1 cellular context compared by ENCODE assay signal in the genomic region with DNA sequence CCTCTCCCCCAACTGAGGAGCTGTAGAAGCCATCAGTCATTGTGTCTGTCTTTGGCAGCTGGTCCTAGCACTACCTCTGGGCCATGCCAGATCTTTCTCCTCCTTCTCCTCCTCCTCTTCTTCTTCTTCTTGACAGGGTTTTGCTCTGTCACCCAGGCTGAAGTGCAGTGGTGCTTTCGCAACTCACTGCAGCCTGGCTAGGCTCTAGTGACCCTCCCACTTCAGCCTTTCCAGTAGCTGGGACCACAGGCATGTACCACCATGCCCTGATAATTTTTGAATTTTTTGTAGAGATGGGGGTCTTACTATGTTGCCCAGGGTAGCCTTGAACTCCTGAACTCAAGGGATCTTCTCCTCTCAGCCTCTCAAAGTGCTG.
TF ChIP-seq lines count a peak whose summit lies in the region.

No MANE protein-coding gene starts in this region.

TF ChIP-seq in HepG2, 621 proteins besides CTCF, POLR2A, EP300 and RAD21 (continued from another document):
- TF ChIP-seq, protein P1, sequence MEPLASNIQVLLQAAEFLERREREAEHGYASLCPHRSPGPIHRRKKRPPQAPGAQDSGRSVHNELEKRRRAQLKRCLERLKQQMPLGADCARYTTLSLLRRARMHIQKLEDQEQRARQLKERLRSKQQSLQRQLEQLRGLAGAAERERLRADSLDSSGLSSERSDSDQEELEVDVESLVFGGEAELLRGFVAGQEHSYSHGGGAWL (CRISPR knock-in tag; IDR thresholded peaks at IDR 0.05) = no peak
- TF ChIP-seq ZFX (CRISPR knock-in tag; IDR thresholded peaks at IDR 0.05; ENCODE audit: low read depth) (no peak), HIVEP1 (CRISPR knock-in tag; IDR thresholded peaks at IDR 0.05) (0 out of 2 replicates have a peak, but pooled peaks have one; percentile 27), IKZF4 (CRISPR knock-in tag; IDR thresholded peaks at IDR 0.05; ENCODE audit: borderline replicate concordance, low read depth, not compliant biosample characterization) (no peak), ZFP62 (CRISPR knock-in tag; IDR thresholded peaks at IDR 0.05) (no peak), RARA (CRISPR knock-in tag; IDR thresholded peaks at IDR 0.05) (no peak), ZNF577 (CRISPR knock-in tag; IDR thresholded peaks at IDR 0.05; ENCODE audit: borderline replicate concordance, low read depth) (no peak), SOX13 (IDR thresholded peaks at IDR 0.05) (no peak), SOX13 (CRISPR knock-in tag; conservative IDR thresholded peaks at IDR 0.05 in 1 of 2, IDR thresholded peaks at IDR 0.05 in 1 of 2) (no peak), ZNF367 (CRISPR knock-in tag; IDR thresholded peaks at IDR 0.05; ENCODE audit: borderline replicate concordance) (no peak), SNAI1 (CRISPR knock-in tag; IDR thresholded peaks at IDR 0.05; ENCODE audit: borderline replicate concordance) (no peak), ZNF543 (CRISPR knock-in tag; IDR thresholded peaks at IDR 0.05) (no peak), GABPB1 (CRISPR knock-in tag; IDR thresholded peaks at IDR 0.05) (no peak), MXD4 (CRISPR knock-in tag; IDR thresholded peaks at IDR 0.05) (no peak)
- TF ChIP-seq, protein P2, sequence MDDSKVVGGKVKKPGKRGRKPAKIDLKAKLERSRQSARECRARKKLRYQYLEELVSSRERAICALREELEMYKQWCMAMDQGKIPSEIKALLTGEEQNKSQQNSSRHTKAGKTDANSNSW (CRISPR knock-in tag; IDR thresholded peaks at IDR 0.05; ENCODE audit: borderline replicate concordance) = no peak
